8 cellular contexts compared by ENCODE assay signal in the genomic region with DNA sequence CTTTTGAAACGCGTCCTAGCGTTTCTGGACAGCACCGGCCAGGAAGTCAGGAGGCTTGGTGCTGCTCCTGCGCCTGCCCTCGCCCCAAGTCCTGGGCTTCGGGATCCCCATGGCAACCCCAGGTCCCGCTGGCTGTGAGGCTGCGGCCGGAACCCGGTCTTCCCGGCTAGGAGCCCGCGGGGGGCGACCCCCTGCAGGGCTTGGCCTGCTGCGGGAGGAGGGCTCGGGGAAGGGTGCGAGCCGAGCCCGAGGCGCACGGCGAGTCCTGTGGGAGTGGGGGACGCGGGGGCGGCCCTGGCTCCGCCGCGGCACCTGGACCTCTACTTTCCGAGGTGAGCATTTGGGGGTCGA.
A peak's percentile ranks its signal among the peaks of the same experiment; 100 is the strongest.
DNase-seq lines count a peak whose midpoint lies in the region; ATAC-seq and TF ChIP-seq lines count a peak whose summit lies in the region.

No MANE protein-coding gene starts in this region.

- H3K27me3 Mint-ChIP-seq in nephron (ENCODE audit: low read depth): no peaks in the 10 kb centered on the region

- peak overlapping the region; percentile 53 for H3K4me3 ChIP-seq in AG09309 (ENCODE audit: control insufficient read depth, low read depth, low read length)

- TF ChIP-seq CTCF in AG09309 (IDR thresholded peaks at IDR 0.05; ENCODE audit: control insufficient read depth, insufficient read depth, low read depth, low read length, missing control alignments): no peak
- no peak for TF ChIP-seq CTCF in nephron (IDR thresholded peaks at IDR 0.05; ENCODE audit: unreplicated experiment in 3 of 3)

- peaks cover 31% of the 10 kb centered on the region for H3K4me1 Mint-ChIP-seq in nephron

- DNase-seq in AG09309 (ENCODE audit: low read depth): no peak
- DNase-seq in epithelial cell of prostate (ENCODE audit: low read depth, low spot score): no peak
- no peak for DNase-seq in NCI-H526 treated with DMSO at 0.1 percent for 48 hours (lab: John Stamatoyannopoulos, UW)

- H3K27ac Mint-ChIP-seq in nephron: no peak overlapping the region

- no peaks in the 10 kb centered on the region for H3K9me3 Mint-ChIP-seq in nephron

- peak; percentile 23 for ATAC-seq in GM18517 (IDR thresholded peaks at IDR 0.05; ENCODE audit: unreplicated experiment)
- ATAC-seq in HG03060 (IDR thresholded peaks at IDR 0.05; ENCODE audit: low read depth, unreplicated experiment): peak; percentile 6
- ATAC-seq in SK-N-SH treated with all-trans-retinoic acid at 6 μM for 48 hours: peak; percentile 63
- ATAC-seq in GM19351 (IDR thresholded peaks at IDR 0.05; ENCODE audit: unreplicated experiment): no peak

- H3K27ac ChIP-seq in epithelial cell of prostate: peak overlapping the region; percentile 64

- H3K36me3 Mint-ChIP-seq in nephron (ENCODE audit: low read depth): peaks cover 16% of the 10 kb centered on the region

- peak overlapping the region; percentile 85 to 90 (median 90) for H3K4me3 Mint-ChIP-seq in nephron

TF ChIP-seq in SK-N-SH treated with all-trans-retinoic acid at 6 μM for 48 hours, 23 proteins besides CTCF, POLR2A, EP300 and RAD21:
- TF ChIP-seq ARNTL (CRISPR knock-in tag; IDR thresholded peaks at IDR 0.05; ENCODE audit: borderline replicate concordance, low read depth) (no peak), CSDC2 (CRISPR knock-in tag; IDR thresholded peaks at IDR 0.05) (no peak), BACH2 (CRISPR knock-in tag; IDR thresholded peaks at IDR 0.05; ENCODE audit: borderline replicate concordance) (no peak), ZC3H10 (CRISPR knock-in tag; IDR thresholded peaks at IDR 0.05) (no peak), POU6F1 (CRISPR knock-in tag; IDR thresholded peaks at IDR 0.05; ENCODE audit: borderline replicate concordance, low read depth) (no peak), ESRRG (CRISPR knock-in tag; IDR thresholded peaks at IDR 0.05) (no peak), ZFP30 (CRISPR knock-in tag; IDR thresholded peaks at IDR 0.05) (no peak), SNAI2 (CRISPR knock-in tag; IDR thresholded peaks at IDR 0.05) (no peak), ISL1 (CRISPR knock-in tag; IDR thresholded peaks at IDR 0.05) (no peak), PPARA (CRISPR knock-in tag; IDR thresholded peaks at IDR 0.05; ENCODE audit: borderline replicate concordance) (no peak), ZNF70 (CRISPR knock-in tag; IDR thresholded peaks at IDR 0.05) (no peak)
- TF ChIP-seq, protein P1, sequence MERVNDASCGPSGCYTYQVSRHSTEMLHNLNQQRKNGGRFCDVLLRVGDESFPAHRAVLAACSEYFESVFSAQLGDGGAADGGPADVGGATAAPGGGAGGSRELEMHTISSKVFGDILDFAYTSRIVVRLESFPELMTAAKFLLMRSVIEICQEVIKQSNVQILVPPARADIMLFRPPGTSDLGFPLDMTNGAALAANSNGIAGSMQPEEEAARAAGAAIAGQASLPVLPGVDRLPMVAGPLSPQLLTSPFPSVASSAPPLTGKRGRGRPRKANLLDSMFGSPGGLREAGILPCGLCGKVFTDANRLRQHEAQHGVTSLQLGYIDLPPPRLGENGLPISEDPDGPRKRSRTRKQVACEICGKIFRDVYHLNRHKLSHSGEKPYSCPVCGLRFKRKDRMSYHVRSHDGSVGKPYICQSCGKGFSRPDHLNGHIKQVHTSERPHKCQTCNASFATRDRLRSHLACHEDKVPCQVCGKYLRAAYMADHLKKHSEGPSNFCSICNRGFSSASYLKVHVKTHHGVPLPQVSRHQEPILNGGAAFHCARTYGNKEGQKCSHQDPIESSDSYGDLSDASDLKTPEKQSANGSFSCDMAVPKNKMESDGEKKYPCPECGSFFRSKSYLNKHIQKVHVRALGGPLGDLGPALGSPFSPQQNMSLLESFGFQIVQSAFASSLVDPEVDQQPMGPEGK (CRISPR knock-in tag; IDR thresholded peaks at IDR 0.05; ENCODE audit: borderline replicate concordance): no peak
